In genomic region chr11:61452825-61453224, GRCh38 we compare ENCODE assay signal across 2 cellular contexts.
TF ChIP-seq lines count a peak whose summit lies in the region.

No MANE protein-coding gene starts in this region.

TF ChIP-seq in HepG2, 621 proteins besides CTCF, POLR2A, EP300 and RAD21:
- TF ChIP-seq USF2 (IDR thresholded peaks at IDR 0.05; ENCODE audit: low read depth, low read length) (no peak), USF2 (CRISPR knock-in tag; IDR thresholded peaks at IDR 0.05; ENCODE audit: borderline replicate concordance) (no peak), ZNF83 (CRISPR knock-in tag; IDR thresholded peaks at IDR 0.05; ENCODE audit: borderline replicate concordance) (no peak), RBAK (CRISPR knock-in tag; IDR thresholded peaks at IDR 0.05) (peak; percentile 69; the same call in 1 of the 2 replicates), ZNF275 (CRISPR knock-in tag; IDR thresholded peaks at IDR 0.05; ENCODE audit: borderline replicate concordance) (no peak)

TF ChIP-seq in HEK293, 187 proteins besides CTCF, POLR2A, EP300 and RAD21:
- TF ChIP-seq RBAK (tag by site-specific recombination; IDR thresholded peaks at IDR 0.05) (peak; percentile 63; the same call in 1 of the 2 replicates), ZNF248 (tag by site-specific recombination; IDR thresholded peaks at IDR 0.05) (no peak), ZBTB17 (tag by site-specific recombination; IDR thresholded peaks at IDR 0.05) (no peak)
TF ChIP-seq in HEK293: peak in this region for 1.
